In genomic region chr3:151501905-151502615, GRCh38 we compare ENCODE assay signal across 1 cellular context.
TF ChIP-seq lines count a peak whose summit lies in the region.

No MANE protein-coding gene starts in this region.

TF ChIP-seq in WTC11, 78 proteins besides CTCF, POLR2A, EP300 and RAD21 (continued from another document):
- TF ChIP-seq E2F1 (CRISPR knock-in tag; IDR thresholded peaks at IDR 0.05) = no peak
- no peak for TF ChIP-seq ZSCAN18 (CRISPR knock-in tag; IDR thresholded peaks at IDR 0.05)
- TF ChIP-seq SOX15 (CRISPR knock-in tag; IDR thresholded peaks at IDR 0.05) = no peak
- TF ChIP-seq NR2C2 (CRISPR knock-in tag; IDR thresholded peaks at IDR 0.05) = no peak
- TF ChIP-seq ZNF219 (CRISPR knock-in tag; IDR thresholded peaks at IDR 0.05; ENCODE audit: borderline replicate concordance) = no peak
- no peak for TF ChIP-seq FOXP4 (CRISPR knock-in tag; IDR thresholded peaks at IDR 0.05)
- TF ChIP-seq PRDM15 (CRISPR knock-in tag; IDR thresholded peaks at IDR 0.05) = no peak
- TF ChIP-seq TP53 (CRISPR knock-in tag; IDR thresholded peaks at IDR 0.05) = no peak
- TF ChIP-seq TEAD1 (CRISPR knock-in tag; IDR thresholded peaks at IDR 0.05) = no peak
